Comparison of ENCODE assay signal across 36 cellular contexts in genomic region chr19:17787274-17787913, GRCh38. TPM values are rescaled to one million over a fixed set of nuclear protein-coding genes. Genes with fewer than 3 reads are reported as not detected.
"Had no signal": no experiment of that assay in that cellular context is flagged by ENCODE, and none has a peak within 500 bp of the region (broad histone marks: within the 10 kb centered on the region; RNA-seq: fewer than 3 reads in every experiment).

No MANE protein-coding gene starts in this region.

- H3K27ac ChIP-seq: coronary artery, esophagus muscularis mucosa, foreskin keratinocyte, gastroesophageal sphincter, heart left ventricle, hepatocyte, neutrophil, psoas muscle, sigmoid colon, suprapubic skin, transverse colon, upper lobe of right lung, uterus had no signal

- H3K9me3 ChIP-seq: esophagus muscularis mucosa, gastroesophageal sphincter, heart left ventricle, neutrophil, psoas muscle, sigmoid colon, suprapubic skin, transverse colon, upper lobe of right lung, uterus had no signal

- H3K9me3 Mint-ChIP-seq: naive thymus-derived CD8-positive, alpha-beta T cell; neural crest cell; stimulated activated effector memory CD8-positive, alpha-beta T cell treated with anti-CD3 and anti-CD28 coated beads, Interleukin-12 subunit alpha, Interleukin-12 subunit beta, amount 100 ng/mL, for 72 hours; stimulated activated naive CD8-positive, alpha-beta T cell treated with anti-CD3 and anti-CD28 coated beads, Interleukin-15, Interleukin-2, amounts not matched to agents 100 ng/mL and 50 ng/mL, for 24 hours had no signal

- H3K27me3 ChIP-seq: foreskin keratinocyte, hepatocyte, transverse colon, upper lobe of right lung, uterus had no signal

- H3K27me3 Mint-ChIP-seq: naive thymus-derived CD8-positive, alpha-beta T cell; stimulated activated naive CD8-positive, alpha-beta T cell treated with anti-CD3 and anti-CD28 coated beads, Interleukin-15, Interleukin-2, amounts not matched to agents 100 ng/mL and 50 ng/mL, for 24 hours had no signal

- H3K4me3 ChIP-seq: coronary artery, esophagus muscularis mucosa, gastroesophageal sphincter, heart left ventricle, hepatocyte, psoas muscle, sigmoid colon, suprapubic skin, transverse colon, upper lobe of right lung, uterus had no signal

- H3K4me3 Mint-ChIP-seq: naive thymus-derived CD8-positive, alpha-beta T cell; neural crest cell; stimulated activated effector memory CD8-positive, alpha-beta T cell treated with anti-CD3 and anti-CD28 coated beads, Interleukin-12 subunit alpha, Interleukin-12 subunit beta, amount 100 ng/mL, for 72 hours; stimulated activated naive CD8-positive, alpha-beta T cell treated with anti-CD3 and anti-CD28 coated beads, Interleukin-15, Interleukin-2, amounts not matched to agents 100 ng/mL and 50 ng/mL, for 24 hours had no signal

- ATAC-seq: foreskin keratinocyte; gastroesophageal sphincter; heart left ventricle; left lobe of liver; naive thymus-derived CD8-positive, alpha-beta T cell; psoas muscle; stimulated activated effector memory CD8-positive, alpha-beta T cell treated with anti-CD3 and anti-CD28 coated beads, Interleukin-12 subunit alpha, Interleukin-12 subunit beta, amount 100 ng/mL, for 72 hours; upper lobe of right lung had no signal

- H3K36me3 ChIP-seq: esophagus muscularis mucosa, gastroesophageal sphincter, heart left ventricle, sigmoid colon, suprapubic skin, transverse colon, upper lobe of right lung, uterus had no signal

- H3K27ac Mint-ChIP-seq: stimulated activated effector memory CD8-positive, alpha-beta T cell treated with anti-CD3 and anti-CD28 coated beads, Interleukin-12 subunit alpha, Interleukin-12 subunit beta, amount 100 ng/mL, for 72 hours; stimulated activated naive CD8-positive, alpha-beta T cell treated with anti-CD3 and anti-CD28 coated beads, Interleukin-15, Interleukin-2, amounts not matched to agents 100 ng/mL and 50 ng/mL, for 24 hours had no signal

- H3K4me1 ChIP-seq: foreskin keratinocyte, psoas muscle, upper lobe of right lung, uterus had no signal

- DNase-seq: dermis blood vessel endothelial cell; effector memory CD4-positive, alpha-beta T cell; foreskin keratinocyte; heart left ventricle; kidney; mammary epithelial cell; mesendoderm; midbrain; naive thymus-derived CD8-positive, alpha-beta T cell; posterior cingulate gyrus; psoas muscle; right cardiac atrium; sigmoid colon; stimulated activated CD4-positive, alpha-beta T cell treated with anti-CD3 and anti-CD28 coated beads, Interleukin-2, amount 100 ng/mL, for 24 hours; stimulated activated CD4-positive, alpha-beta T cell treated with anti-CD3 and anti-CD28 coated beads, Interleukin-4, amount 100 ng/mL, for 24 hours; transverse colon; upper lobe of right lung; uterus had no signal

RNA-seq across cellular contexts. Expression of gene B3GNT3, which starts 7.5 kb away (rescaled TPM):
- total RNA-seq: dermis blood vessel endothelial cell; endothelial cell of umbilical vein; fibroblast of lung; heart left ventricle; naive thymus-derived CD8-positive, alpha-beta T cell; neural crest cell; osteocyte; right cardiac atrium; skeletal muscle tissue had no signal

RNA-seq across cellular contexts. Expression of gene INSL3, which starts 33.9 kb away (rescaled TPM):
- total RNA-seq: dermis blood vessel endothelial cell, endothelial cell of umbilical vein, epithelial cell of proximal tubule, esophagus muscularis mucosa, fibroblast of lung, gastroesophageal sphincter, hepatocyte, kidney, left lobe of liver, lower leg skin, mammary epithelial cell, mucosa of gallbladder, neural crest cell, osteocyte, psoas muscle, renal cortical epithelial cell, right cardiac atrium, sigmoid colon, skeletal muscle tissue, suprapubic skin, transverse colon, upper lobe of right lung, uterus had no signal
